35 cellular contexts compared by ENCODE assay signal in genomic region chr1:116095027-116095426, GRCh38. TPM values are rescaled to one million over a fixed set of nuclear protein-coding genes. Genes with fewer than 3 reads are reported as not detected.
"Had no signal": no experiment of that assay in that cellular context is flagged by ENCODE, and none has a peak within 500 bp of the region (broad histone marks: within the 10 kb centered on the region; RNA-seq: fewer than 3 reads in every experiment).

No MANE protein-coding gene starts in this region.

- DNase-seq: Karpas-422, Kasumi-1, MG63, MM.1S, MV-4-11, NCI-H1048, NCI-H1092, NCI-H1105, NCI-H1105 treated with DMSO at 0.1 percent for 48 hours, NCI-H1417, NCI-H1417 treated with DMSO at 0.1 percent for 48 hours, NCI-H1436, NCI-H1436 treated with DMSO at 0.1 percent for 48 hours, NCI-H146, NCI-H1694, NCI-H1694 treated with DMSO at 0.1 percent for 48 hours, NCI-H187, NCI-H187 treated with DMSO at 0.1 percent for 48 hours, NCI-H1930, NCI-H2029, NCI-H2029 treated with DMSO at 0.1 percent for 48 hours, NCI-H2081, NCI-H2081 treated with DMSO at 0.1 percent for 48 hours, NCI-H2107, NCI-H2171, NCI-H2171 treated with DMSO at 0.1 percent for 48 hours, NCI-H2227 treated with DMSO at 0.1 percent for 48 hours, NCI-H226, NCI-H345, NCI-H446, NCI-H446 treated with DMSO at 0.1 percent for 48 hours, NCI-H510A, NCI-H510A treated with DMSO at 0.1 percent for 48 hours, NCI-H524 had no signal

- H3K27me3 ChIP-seq: MG63 had no signal

- H3K36me3 ChIP-seq: MG63 had no signal

- H3K4me3 ChIP-seq: MG63 had no signal

RNA-seq across cellular contexts. Expression of gene MAB21L3, which starts 16.2 kb away (rescaled TPM):
- total RNA-seq: NCI-H460 had no signal
